10 cellular contexts compared by ENCODE assay signal in the genomic region with DNA sequence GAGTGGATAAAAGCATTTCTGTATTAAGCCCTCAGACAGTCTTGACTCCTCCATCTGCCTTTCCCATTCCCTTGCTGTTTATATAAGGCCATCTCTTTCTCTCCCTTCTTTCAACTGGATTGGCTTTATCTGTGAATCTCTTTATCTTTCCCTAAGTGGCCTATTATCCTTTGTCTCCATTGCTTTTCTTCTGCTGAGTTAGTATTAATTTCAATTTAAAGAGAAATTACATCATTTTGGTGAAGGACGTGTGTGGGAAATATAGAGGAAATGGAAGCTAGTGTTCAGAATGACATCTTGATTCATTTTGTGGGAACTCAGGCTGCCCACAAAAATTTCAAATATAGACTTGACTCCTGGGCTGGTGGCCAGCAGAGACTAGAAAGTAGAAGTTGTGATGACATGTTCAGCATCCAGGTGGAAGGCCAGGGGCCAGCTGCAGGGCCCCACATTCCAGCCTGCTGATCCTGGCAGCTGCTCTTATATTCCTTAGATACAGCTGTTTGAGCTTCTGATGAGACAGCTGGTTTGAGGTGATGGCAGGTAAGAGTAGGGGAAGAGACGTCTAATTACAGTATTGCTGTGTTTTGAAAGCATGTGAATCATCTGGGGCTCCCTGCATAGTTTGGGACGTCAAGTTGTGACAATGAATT. TPM values are rescaled to one million over a fixed set of nuclear protein-coding genes. Genes with fewer than 3 reads are reported as not detected.
DNase-seq lines count a peak whose midpoint lies in the region; ATAC-seq and TF ChIP-seq lines count a peak whose summit lies in the region.
"Had no signal": no experiment of that assay in that cellular context is flagged by ENCODE, and none has a peak within 500 bp of the region (broad histone marks: within the 10 kb centered on the region; RNA-seq: fewer than 3 reads in every experiment).

No MANE protein-coding gene starts in this region.

- no peak overlapping the region for H3K4me3 Mint-ChIP-seq in chondrocyte (ENCODE audit: unreplicated experiment)
- H3K4me3 Mint-ChIP-seq: activated naive CD8-positive, alpha-beta T cell had no signal

- no peak for TF ChIP-seq POLR2A in ovary (IDR thresholded peaks at IDR 0.05)

- H3K27ac ChIP-seq in SJSA1 = peak overlapping the region; percentile 51
- no peak overlapping the region for H3K27ac ChIP-seq in ovary
- H3K27ac ChIP-seq: right lobe of liver had no signal

- H3K27ac Mint-ChIP-seq in chondrocyte (ENCODE audit: unreplicated experiment) = no peak overlapping the region
- H3K27ac Mint-ChIP-seq: activated naive CD8-positive, alpha-beta T cell had no signal

- no peaks in the 10 kb centered on the region for H3K27me3 Mint-ChIP-seq in chondrocyte (ENCODE audit: low read depth)
- H3K27me3 Mint-ChIP-seq: activated naive CD8-positive, alpha-beta T cell had no signal

- no peak overlapping the region for H3K4me3 ChIP-seq in SJSA1
- H3K4me3 ChIP-seq in ovary = no peak overlapping the region
- H3K4me3 ChIP-seq: right lobe of liver had no signal

- no peak for ATAC-seq in HG02938 (IDR thresholded peaks at IDR 0.05; ENCODE audit: unreplicated experiment)
- ATAC-seq: right lobe of liver had no signal

- WGBS in ovary, 3 donors = 47 to 53% (median 47%) methylated on average over 3 of the region's 3 CpGs

- TF ChIP-seq CTCF in chondrocyte (IDR thresholded peaks at IDR 0.05) (no peak), ovary (IDR thresholded peaks at IDR 0.05) (no peak)

- H3K36me3 Mint-ChIP-seq in chondrocyte (ENCODE audit: low read depth) = peaks cover 7% of the 10 kb centered on the region

- H3K9me3 Mint-ChIP-seq in chondrocyte (ENCODE audit: low read depth) = no peaks in the 10 kb centered on the region

- H3K36me3 ChIP-seq in SJSA1 = peaks cover 12% of the 10 kb centered on the region; the same call in 1 of the 2 replicates
- no peaks in the 10 kb centered on the region for H3K36me3 ChIP-seq in ovary

- peak; percentile 29 for DNase-seq in DMS79 (lab: John Stamatoyannopoulos, UW)
- peak; percentile 7 for DNase-seq in HT-29 (ENCODE audit: low spot score)
- peak; percentile 70 to 79 for DNase-seq in SJSA1 (ENCODE audit: low read depth in 1 of 2, low spot score in 2 of 2)
- DNase-seq in glomerular visceral epithelial cell (ENCODE audit: extremely low spot score) = peak; percentile 98
- DNase-seq in amygdala (lab: John Stamatoyannopoulos, UW) = no peak
- no peak for DNase-seq in chondrocyte (ENCODE audit: low spot score)
- DNase-seq in ovary = no peak
- DNase-seq: right lobe of liver had no signal

- no peak for TF ChIP-seq EP300 in ovary (IDR thresholded peaks at IDR 0.05)

- H3K27me3 ChIP-seq in SJSA1 (replicated peaks) (no peaks in the 10 kb centered on the region; the same call in 1 of the 2 replicates), ovary (no peaks in the 10 kb centered on the region)
- H3K27me3 ChIP-seq: right lobe of liver had no signal

- peaks cover 14% of the 10 kb centered on the region for H3K4me1 Mint-ChIP-seq in chondrocyte (ENCODE audit: low read depth)

- intact Hi-C loops in ovary (cut with DNase I) = no loop called here

- peaks cover 16% of the 10 kb centered on the region for H3K4me1 ChIP-seq in SJSA1 (replicated peaks)
- no peaks in the 10 kb centered on the region for H3K4me1 ChIP-seq in ovary (ENCODE audit: insufficient read depth)
- H3K4me1 ChIP-seq: right lobe of liver had no signal

- no peaks in the 10 kb centered on the region for H3K9me3 ChIP-seq in SJSA1 (replicated peaks)
- H3K9me3 ChIP-seq in ovary = no peaks in the 10 kb centered on the region
- H3K9me3 ChIP-seq: right lobe of liver had no signal

RNA-seq across cellular contexts. Expression of a gene that starts 52.3 kb away (rescaled TPM):
- total RNA-seq in HT-29 (2014; rRNA removed; shearing (Covaris generic)) = 24.3 and 29.4 TPM in 2 replicates
- 20.6 and 29.8 TPM in 2 replicates for total RNA-seq in SJSA1 (2014; rRNA removed; shearing (Covaris generic))
- total RNA-seq in chondrocyte (17.5 to 29.4 TPM (median 18.3 TPM) in 3 replicates), ovary (10 to 100 TPM; 26.2 to 52.0 (median 35.3) TPM)
- polyA plus RNA-seq in ovary = 10 to 100 TPM; 18.2 to 21.6 TPM

Comparison
In these comparisons a context has a peak if more than half of its experiments do, and no peak if none do; other contexts are left out.
1. DNase-seq: peak in DMS79 (single experiment), HT-29 (single experiment), SJSA1 (2 of 2) and glomerular visceral epithelial cell (single experiment); none in amygdala (0 of 56), chondrocyte (single experiment) and ovary (0 of 5).